ENCODE assay signal across 1 cellular context in the genomic region with DNA sequence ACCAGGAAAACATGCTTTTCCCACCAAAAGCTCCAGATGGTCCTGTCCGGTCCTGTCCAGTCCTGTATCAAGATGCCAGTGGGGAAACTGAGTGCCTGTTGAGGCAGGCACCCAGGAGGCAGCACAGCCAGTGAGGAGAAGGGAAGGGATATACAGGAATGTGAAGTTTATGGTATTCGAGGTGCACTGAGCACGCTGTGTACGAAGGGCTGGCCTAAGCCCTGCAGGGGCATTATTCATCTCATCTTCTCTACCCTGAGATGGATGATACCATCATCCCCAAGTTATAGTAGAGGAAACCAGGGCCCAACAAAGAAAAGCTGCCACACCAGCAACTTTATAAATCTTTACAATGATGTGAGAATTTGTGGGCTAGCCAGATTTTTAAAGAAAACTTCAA.
TF ChIP-seq lines count a peak whose summit lies in the region.

No MANE protein-coding gene starts in this region.

TF ChIP-seq in HCT116, 20 proteins besides CTCF, POLR2A, EP300 and RAD21 (continued from another document):
- no peak for TF ChIP-seq SIN3A (IDR thresholded peaks at IDR 0.05; ENCODE audit: low read depth)
- no peak for TF ChIP-seq ZNF274 (IDR thresholded peaks at IDR 0.05; ENCODE audit: low read depth, low read length)
- TF ChIP-seq CBX3 (IDR thresholded peaks at IDR 0.05; ENCODE audit: low read depth): no peak
- TF ChIP-seq, protein P1, sequence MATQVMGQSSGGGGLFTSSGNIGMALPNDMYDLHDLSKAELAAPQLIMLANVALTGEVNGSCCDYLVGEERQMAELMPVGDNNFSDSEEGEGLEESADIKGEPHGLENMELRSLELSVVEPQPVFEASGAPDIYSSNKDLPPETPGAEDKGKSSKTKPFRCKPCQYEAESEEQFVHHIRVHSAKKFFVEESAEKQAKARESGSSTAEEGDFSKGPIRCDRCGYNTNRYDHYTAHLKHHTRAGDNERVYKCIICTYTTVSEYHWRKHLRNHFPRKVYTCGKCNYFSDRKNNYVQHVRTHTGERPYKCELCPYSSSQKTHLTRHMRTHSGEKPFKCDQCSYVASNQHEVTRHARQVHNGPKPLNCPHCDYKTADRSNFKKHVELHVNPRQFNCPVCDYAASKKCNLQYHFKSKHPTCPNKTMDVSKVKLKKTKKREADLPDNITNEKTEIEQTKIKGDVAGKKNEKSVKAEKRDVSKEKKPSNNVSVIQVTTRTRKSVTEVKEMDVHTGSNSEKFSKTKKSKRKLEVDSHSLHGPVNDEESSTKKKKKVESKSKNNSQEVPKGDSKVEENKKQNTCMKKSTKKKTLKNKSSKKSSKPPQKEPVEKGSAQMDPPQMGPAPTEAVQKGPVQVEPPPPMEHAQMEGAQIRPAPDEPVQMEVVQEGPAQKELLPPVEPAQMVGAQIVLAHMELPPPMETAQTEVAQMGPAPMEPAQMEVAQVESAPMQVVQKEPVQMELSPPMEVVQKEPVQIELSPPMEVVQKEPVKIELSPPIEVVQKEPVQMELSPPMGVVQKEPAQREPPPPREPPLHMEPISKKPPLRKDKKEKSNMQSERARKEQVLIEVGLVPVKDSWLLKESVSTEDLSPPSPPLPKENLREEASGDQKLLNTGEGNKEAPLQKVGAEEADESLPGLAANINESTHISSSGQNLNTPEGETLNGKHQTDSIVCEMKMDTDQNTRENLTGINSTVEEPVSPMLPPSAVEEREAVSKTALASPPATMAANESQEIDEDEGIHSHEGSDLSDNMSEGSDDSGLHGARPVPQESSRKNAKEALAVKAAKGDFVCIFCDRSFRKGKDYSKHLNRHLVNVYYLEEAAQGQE (IDR thresholded peaks at IDR 0.05; ENCODE audit: low read depth): no peak
- no peak for TF ChIP-seq YY1 (IDR thresholded peaks at IDR 0.05; ENCODE audit: extremely low read depth, insufficient replicate concordance, low read depth, low read length)
- no peak for TF ChIP-seq CEBPB (IDR thresholded peaks at IDR 0.05; ENCODE audit: low read depth)
- TF ChIP-seq JUND (IDR thresholded peaks at IDR 0.05): no peak
- TF ChIP-seq FOSL1 (IDR thresholded peaks at IDR 0.05; ENCODE audit: low read depth): no peak
- TF ChIP-seq, protein P2, sequence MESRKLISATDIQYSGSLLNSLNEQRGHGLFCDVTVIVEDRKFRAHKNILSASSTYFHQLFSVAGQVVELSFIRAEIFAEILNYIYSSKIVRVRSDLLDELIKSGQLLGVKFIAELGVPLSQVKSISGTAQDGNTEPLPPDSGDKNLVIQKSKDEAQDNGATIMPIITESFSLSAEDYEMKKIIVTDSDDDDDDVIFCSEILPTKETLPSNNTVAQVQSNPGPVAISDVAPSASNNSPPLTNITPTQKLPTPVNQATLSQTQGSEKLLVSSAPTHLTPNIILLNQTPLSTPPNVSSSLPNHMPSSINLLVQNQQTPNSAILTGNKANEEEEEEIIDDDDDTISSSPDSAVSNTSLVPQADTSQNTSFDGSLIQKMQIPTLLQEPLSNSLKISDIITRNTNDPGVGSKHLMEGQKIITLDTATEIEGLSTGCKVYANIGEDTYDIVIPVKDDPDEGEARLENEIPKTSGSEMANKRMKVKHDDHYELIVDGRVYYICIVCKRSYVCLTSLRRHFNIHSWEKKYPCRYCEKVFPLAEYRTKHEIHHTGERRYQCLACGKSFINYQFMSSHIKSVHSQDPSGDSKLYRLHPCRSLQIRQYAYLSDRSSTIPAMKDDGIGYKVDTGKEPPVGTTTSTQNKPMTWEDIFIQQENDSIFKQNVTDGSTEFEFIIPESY (IDR thresholded peaks at IDR 0.05; ENCODE audit: extremely low read depth, insufficient replicate concordance, low read length): no peak
- TF ChIP-seq EZH2phosphoT487 (IDR thresholded peaks at IDR 0.05; ENCODE audit: borderline replicate concordance): no peak
- no peak for TF ChIP-seq EGR1 (IDR thresholded peaks at IDR 0.05; ENCODE audit: low read depth)
- TF ChIP-seq SRF (IDR thresholded peaks at IDR 0.05; ENCODE audit: low read depth): no peak
